ENCODE assay signal across 26 cellular contexts in genomic region chr11:36345535-36346141, GRCh38.
"Had no signal": no experiment of that assay in that cellular context is flagged by ENCODE, and none has a peak within 500 bp of the region (broad histone marks: within the 10 kb centered on the region; RNA-seq: fewer than 3 reads in every experiment).

No MANE protein-coding gene starts in this region.

- H3K9me3 ChIP-seq: ascending aorta, psoas muscle, right atrium auricular region, tibial nerve had no signal

- H3K27ac Mint-ChIP-seq: activated CD4-positive, alpha-beta memory T cell treated with anti-CD3 and anti-CD28 coated beads, Interleukin-2, amount 10 ng/mL, durations not matched to agents 7 days and 5 days; activated naive CD4-positive, alpha-beta T cell treated with anti-CD3 and anti-CD28 coated beads, Interleukin-2, amount 10 ng/mL, durations not matched to agents 7 days and 5 days; activated naive CD8-positive, alpha-beta T cell treated with anti-CD3 and anti-CD28 coated beads, Interleukin-2, amount 10 ng/mL, durations not matched to agents 7 days and 5 days; activated T-cell treated with anti-CD3 and anti-CD28 coated beads, Interleukin-2, amount 50 U/mL, for 24 hours; mesothelial cell of epicardium; naive thymus-derived CD8-positive, alpha-beta T cell; T-cell had no signal

- H3K27ac ChIP-seq: ascending aorta, cardiac muscle cell, parathyroid adenoma, psoas muscle, right atrium auricular region, tibial nerve had no signal

- H3K27me3 Mint-ChIP-seq: brain had no signal

- H3K27me3 ChIP-seq: ascending aorta, cardiac muscle cell, right atrium auricular region, tibial nerve had no signal

- H3K4me3 Mint-ChIP-seq: activated CD4-positive, alpha-beta memory T cell treated with anti-CD3 and anti-CD28 coated beads, Interleukin-2, amount 10 ng/mL, durations not matched to agents 7 days and 5 days; activated naive CD4-positive, alpha-beta T cell treated with anti-CD3 and anti-CD28 coated beads, Interleukin-2, amount 10 ng/mL, durations not matched to agents 7 days and 5 days; activated naive CD8-positive, alpha-beta T cell treated with anti-CD3 and anti-CD28 coated beads, Interleukin-2, amount 10 ng/mL, durations not matched to agents 7 days and 5 days; activated T-cell treated with anti-CD3 and anti-CD28 coated beads, Interleukin-2, amount 50 U/mL, for 24 hours; mesothelial cell of epicardium; naive thymus-derived CD8-positive, alpha-beta T cell; neural crest cell; T-cell had no signal

- H3K9me3 Mint-ChIP-seq: activated CD4-positive, alpha-beta memory T cell treated with anti-CD3 and anti-CD28 coated beads, Interleukin-2, amount 10 ng/mL, durations not matched to agents 7 days and 5 days; activated naive CD4-positive, alpha-beta T cell treated with anti-CD3 and anti-CD28 coated beads, Interleukin-2, amount 10 ng/mL, durations not matched to agents 7 days and 5 days; activated naive CD8-positive, alpha-beta T cell treated with anti-CD3 and anti-CD28 coated beads, Interleukin-2, amount 10 ng/mL, durations not matched to agents 7 days and 5 days; activated T-cell treated with anti-CD3 and anti-CD28 coated beads, Interleukin-2, amount 50 U/mL, for 24 hours; brain; mesothelial cell of epicardium; naive thymus-derived CD8-positive, alpha-beta T cell; neural crest cell; T-cell had no signal

- DNase-seq: activated CD4-positive, alpha-beta memory T cell treated with anti-CD3 and anti-CD28 coated beads, Interleukin-2, amount 10 ng/mL, durations not matched to agents 7 days and 5 days; activated CD4-positive, alpha-beta T cell treated with anti-CD3 and anti-CD28 coated beads for 4 hours; activated CD4-positive, CD25-positive, alpha-beta regulatory T cell; activated CD8-positive, alpha-beta memory T cell treated with anti-CD3 and anti-CD28 coated beads, Interleukin-2, amount 50 U/mL, for 48 hours; activated gamma-delta T cell; activated naive CD4-positive, alpha-beta T cell treated with anti-CD3 and anti-CD28 coated beads, Interleukin-2, amount 10 ng/mL, durations not matched to agents 7 days and 5 days; activated naive CD8-positive, alpha-beta T cell treated with anti-CD3 and anti-CD28 coated beads, Interleukin-2, amount 10 ng/mL, durations not matched to agents 7 days and 5 days; activated T-cell treated with anti-CD3 and anti-CD28 coated beads, Interleukin-2, amount 50 U/mL, for 24 hours; cortex of kidney; foreskin melanocyte; left ventricle myocardium superior; naive thymus-derived CD8-positive, alpha-beta T cell; occipital lobe; psoas muscle; stimulated activated CD4-positive, alpha-beta T cell treated with anti-CD3 and anti-CD28 coated beads, Interleukin-2, amount 100 ng/mL, for 48 hours; stimulated activated naive CD4-positive, alpha-beta T cell treated with Interleukin-2 at 50 U/mL for 16 hours; T-cell had no signal

- H3K79me2 ChIP-seq: parathyroid adenoma had no signal

- H3K36me3 Mint-ChIP-seq: activated naive CD4-positive, alpha-beta T cell treated with anti-CD3 and anti-CD28 coated beads, Interleukin-2, amount 10 ng/mL, durations not matched to agents 7 days and 5 days; activated naive CD8-positive, alpha-beta T cell treated with anti-CD3 and anti-CD28 coated beads, Interleukin-2, amount 10 ng/mL, durations not matched to agents 7 days and 5 days; brain; mesothelial cell of epicardium; naive thymus-derived CD8-positive, alpha-beta T cell; T-cell had no signal

- H3K4me3 ChIP-seq: ascending aorta, cardiac muscle cell, psoas muscle, right atrium auricular region, tibial nerve had no signal

- ATAC-seq: esophagus mucosa; left ventricle myocardium superior; naive thymus-derived CD8-positive, alpha-beta T cell; psoas muscle; T-cell had no signal

- H2AFZ ChIP-seq: parathyroid adenoma had no signal

- H3K9ac ChIP-seq: parathyroid adenoma had no signal

- H3K36me3 ChIP-seq: ascending aorta, cardiac muscle cell, right atrium auricular region, tibial nerve had no signal

- H3K4me1 ChIP-seq: ascending aorta, parathyroid adenoma, psoas muscle, right atrium auricular region, tibial nerve had no signal
